1 cellular context compared by ENCODE assay signal in the genomic region with DNA sequence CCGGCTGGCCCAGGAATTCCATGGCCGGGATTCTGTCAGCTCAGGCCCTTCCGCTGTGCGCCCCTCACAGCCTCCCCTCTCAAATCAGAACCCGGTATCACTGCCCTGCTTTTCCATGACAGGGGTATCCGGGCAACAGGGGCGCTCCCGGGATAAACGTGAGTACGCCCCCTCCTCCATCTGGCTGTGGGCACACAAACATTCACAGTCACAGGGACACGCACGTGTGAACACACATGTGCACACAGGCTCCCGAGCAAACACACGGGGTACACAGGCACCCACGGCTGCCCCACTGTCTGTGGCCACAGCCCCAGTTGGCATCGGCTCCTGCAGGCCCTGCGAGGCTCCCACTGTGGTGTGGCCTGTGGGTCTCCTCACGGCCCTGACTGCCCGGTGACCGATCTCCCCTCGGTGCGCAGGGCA.
TF ChIP-seq lines count a peak whose summit lies in the region.

No MANE protein-coding gene starts in this region.

TF ChIP-seq in IMR-90, 13 proteins besides CTCF, POLR2A, EP300 and RAD21 (continued from another document):
- TF ChIP-seq RCOR1 (IDR thresholded peaks at IDR 0.05; ENCODE audit: insufficient replicate concordance, low read length) = no peak
- TF ChIP-seq BHLHE40 (IDR thresholded peaks at IDR 0.05; ENCODE audit: low read depth, low read length) = no peak
- no peak for TF ChIP-seq RFX5 (IDR thresholded peaks at IDR 0.05; ENCODE audit: low read depth, low read length)
- no peak for TF ChIP-seq MAZ (IDR thresholded peaks at IDR 0.05; ENCODE audit: borderline replicate concordance, low read depth, low read length)
- no peak for TF ChIP-seq CHD1 (IDR thresholded peaks at IDR 0.05; ENCODE audit: low read depth, low read length)
- TF ChIP-seq MAFK (IDR thresholded peaks at IDR 0.05; ENCODE audit: low read depth, low read length) = no peak
- TF ChIP-seq, protein P1, sequence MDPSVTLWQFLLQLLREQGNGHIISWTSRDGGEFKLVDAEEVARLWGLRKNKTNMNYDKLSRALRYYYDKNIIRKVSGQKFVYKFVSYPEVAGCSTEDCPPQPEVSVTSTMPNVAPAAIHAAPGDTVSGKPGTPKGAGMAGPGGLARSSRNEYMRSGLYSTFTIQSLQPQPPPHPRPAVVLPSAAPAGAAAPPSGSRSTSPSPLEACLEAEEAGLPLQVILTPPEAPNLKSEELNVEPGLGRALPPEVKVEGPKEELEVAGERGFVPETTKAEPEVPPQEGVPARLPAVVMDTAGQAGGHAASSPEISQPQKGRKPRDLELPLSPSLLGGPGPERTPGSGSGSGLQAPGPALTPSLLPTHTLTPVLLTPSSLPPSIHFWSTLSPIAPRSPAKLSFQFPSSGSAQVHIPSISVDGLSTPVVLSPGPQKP (IDR thresholded peaks at IDR 0.05; ENCODE audit: borderline replicate concordance, low read depth, low read length) = no peak
- no peak for TF ChIP-seq FOS (IDR thresholded peaks at IDR 0.05; ENCODE audit: low read depth, low read length)
- TF ChIP-seq MXI1 (IDR thresholded peaks at IDR 0.05; ENCODE audit: borderline replicate concordance, low read depth, low read length) = no peak
- TF ChIP-seq, protein P2, sequence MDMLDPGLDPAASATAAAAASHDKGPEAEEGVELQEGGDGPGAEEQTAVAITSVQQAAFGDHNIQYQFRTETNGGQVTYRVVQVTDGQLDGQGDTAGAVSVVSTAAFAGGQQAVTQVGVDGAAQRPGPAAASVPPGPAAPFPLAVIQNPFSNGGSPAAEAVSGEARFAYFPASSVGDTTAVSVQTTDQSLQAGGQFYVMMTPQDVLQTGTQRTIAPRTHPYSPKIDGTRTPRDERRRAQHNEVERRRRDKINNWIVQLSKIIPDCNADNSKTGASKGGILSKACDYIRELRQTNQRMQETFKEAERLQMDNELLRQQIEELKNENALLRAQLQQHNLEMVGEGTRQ (IDR thresholded peaks at IDR 0.05; ENCODE audit: low read depth, low read length) = no peak
- no peak for TF ChIP-seq SMC3 (IDR thresholded peaks at IDR 0.05; ENCODE audit: low read depth, low read length)
